ENCODE assay signal across 8 cellular contexts in genomic region chr2:1817256-1818127, GRCh38.
DNase-seq lines count a peak whose midpoint lies in the region; ATAC-seq lines count a peak whose summit lies in the region.

No MANE protein-coding gene starts in this region.

- peak; percentile 22 for DNase-seq in NCI-H510A treated with DMSO at 0.1 percent for 48 hours (lab: John Stamatoyannopoulos, UW)
- no peak for DNase-seq in NCI-H510A (lab: John Stamatoyannopoulos, UW)
- DNase-seq in NCI-H460 (ENCODE audit: extremely low read depth, low read depth) = peak; percentile 19
- DNase-seq in activated T-cell treated with anti-CD3 and anti-CD28 coated beads, Interleukin-2, amount 50 U/mL, for 4 hours = peak; percentile 57
- DNase-seq in fibroblast of gingiva (ENCODE audit: low read depth) = peak; percentile 95
- DNase-seq in naive thymus-derived CD8-positive, alpha-beta T cell = peak in 9 of 10 donors; percentile 16 to 67 (median 43)
- DNase-seq in stimulated activated CD8-positive, alpha-beta memory T cell treated with anti-CD3 and anti-CD28 coated beads, Interleukin-7, amount 100 ng/mL, for 48 hours (ENCODE audit: extremely low read depth in 1 of 2, low read depth in 1 of 2) = peak; percentile 5 to 17

- peak overlapping the region in 2 of 10 donors; percentile 20 to 35 for H3K27ac Mint-ChIP-seq in naive thymus-derived CD8-positive, alpha-beta T cell

- peak; percentile 90 for ATAC-seq in HG02884 (IDR thresholded peaks at IDR 0.05; ENCODE audit: unreplicated experiment)
- peak; percentile 80 to 83 for ATAC-seq in activated T-cell treated with anti-CD3 and anti-CD28 coated beads, Interleukin-2, amount 50 U/mL, for 4 hours
- ATAC-seq in naive thymus-derived CD8-positive, alpha-beta T cell = peak; percentile 62 to 83

- POLR2A ChIA-PET in naive thymus-derived CD8-positive, alpha-beta T cell (lab: Charles Lee) = no interaction called here

- peaks cover 5% of the 10 kb centered on the region for H3K27me3 Mint-ChIP-seq in activated T-cell treated with anti-CD3 and anti-CD28 coated beads, Interleukin-2, amount 50 U/mL, for 4 hours (ENCODE audit: low read depth)
- peaks cover 2 to 12% (median 6%) of the 10 kb centered on the region in 5 donors for H3K27me3 Mint-ChIP-seq in naive thymus-derived CD8-positive, alpha-beta T cell

- H3K4me1 Mint-ChIP-seq in activated T-cell treated with anti-CD3 and anti-CD28 coated beads, Interleukin-2, amount 50 U/mL, for 4 hours (ENCODE audit: low read depth) = no peaks in the 10 kb centered on the region
- H3K4me1 Mint-ChIP-seq in naive thymus-derived CD8-positive, alpha-beta T cell = peaks cover 0 to 3% (median under 1%) of the 10 kb centered on the region in 4 donors

- H3K9me3 Mint-ChIP-seq in activated T-cell treated with anti-CD3 and anti-CD28 coated beads, Interleukin-2, amount 50 U/mL, for 4 hours = no peaks in the 10 kb centered on the region
- H3K9me3 Mint-ChIP-seq in naive thymus-derived CD8-positive, alpha-beta T cell = no peaks in the 10 kb centered on the region

- H3K4me3 Mint-ChIP-seq in activated T-cell treated with anti-CD3 and anti-CD28 coated beads, Interleukin-2, amount 50 U/mL, for 4 hours = no peak overlapping the region
- no peak overlapping the region for H3K4me3 Mint-ChIP-seq in naive thymus-derived CD8-positive, alpha-beta T cell

- H3K36me3 Mint-ChIP-seq in activated T-cell treated with anti-CD3 and anti-CD28 coated beads, Interleukin-2, amount 50 U/mL, for 4 hours (ENCODE audit: insufficient read depth) = no peaks in the 10 kb centered on the region
- no peaks in the 10 kb centered on the region for H3K36me3 Mint-ChIP-seq in naive thymus-derived CD8-positive, alpha-beta T cell
